Comparison of ENCODE assay signal across 2 cellular contexts in genomic region chr1:23636009-23636408, GRCh38.
A peak's percentile ranks its signal among the peaks of the same experiment; 100 is the strongest.
TF ChIP-seq lines count a peak whose summit lies in the region.

No MANE protein-coding gene starts in this region.

TF ChIP-seq in HEK293, 187 proteins besides CTCF, POLR2A, EP300 and RAD21:
- TF ChIP-seq FEZF1 (tag by site-specific recombination; IDR thresholded peaks at IDR 0.05) = no peak
- peak; percentile 91 for TF ChIP-seq ZNF664 (tag by site-specific recombination; IDR thresholded peaks at IDR 0.05)
TF ChIP-seq in HEK293: peak in this region for 1.

TF ChIP-seq in K562, 482 proteins besides CTCF, POLR2A, EP300 and RAD21:
- TF ChIP-seq IFI16 (CRISPR knock-in tag; IDR thresholded peaks at IDR 0.05) = no peak
- 0 out of 2 replicates have a peak, but pooled peaks have one; percentile 74 for TF ChIP-seq ZKSCAN1 (IDR thresholded peaks at IDR 0.05; ENCODE audit: low read depth, low read length)
